In genomic region chr17:10702574-10702973, GRCh38 we compare ENCODE assay signal across 1 cellular context.
TF ChIP-seq lines count a peak whose summit lies in the region.

No MANE protein-coding gene starts in this region.

TF ChIP-seq in HCT116, 20 proteins besides CTCF, POLR2A, EP300 and RAD21 (continued from another document):
- TF ChIP-seq POLR2AphosphoS5 (IDR thresholded peaks at IDR 0.05; ENCODE audit: low read depth, low read length) = no peak
- no peak for TF ChIP-seq EZH2phosphoT487 (IDR thresholded peaks at IDR 0.05; ENCODE audit: borderline replicate concordance)
- TF ChIP-seq ZNF274 (IDR thresholded peaks at IDR 0.05; ENCODE audit: low read depth, low read length) = no peak
- TF ChIP-seq, protein P1, sequence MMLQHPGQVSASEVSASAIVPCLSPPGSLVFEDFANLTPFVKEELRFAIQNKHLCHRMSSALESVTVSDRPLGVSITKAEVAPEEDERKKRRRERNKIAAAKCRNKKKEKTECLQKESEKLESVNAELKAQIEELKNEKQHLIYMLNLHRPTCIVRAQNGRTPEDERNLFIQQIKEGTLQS (IDR thresholded peaks at IDR 0.05) = no peak
- TF ChIP-seq FOSL1 (IDR thresholded peaks at IDR 0.05; ENCODE audit: low read depth) = no peak
- no peak for TF ChIP-seq ELF1 (IDR thresholded peaks at IDR 0.05; ENCODE audit: borderline replicate concordance, low read depth)
- TF ChIP-seq SRF (IDR thresholded peaks at IDR 0.05; ENCODE audit: low read depth) = no peak
- TF ChIP-seq, protein P2, sequence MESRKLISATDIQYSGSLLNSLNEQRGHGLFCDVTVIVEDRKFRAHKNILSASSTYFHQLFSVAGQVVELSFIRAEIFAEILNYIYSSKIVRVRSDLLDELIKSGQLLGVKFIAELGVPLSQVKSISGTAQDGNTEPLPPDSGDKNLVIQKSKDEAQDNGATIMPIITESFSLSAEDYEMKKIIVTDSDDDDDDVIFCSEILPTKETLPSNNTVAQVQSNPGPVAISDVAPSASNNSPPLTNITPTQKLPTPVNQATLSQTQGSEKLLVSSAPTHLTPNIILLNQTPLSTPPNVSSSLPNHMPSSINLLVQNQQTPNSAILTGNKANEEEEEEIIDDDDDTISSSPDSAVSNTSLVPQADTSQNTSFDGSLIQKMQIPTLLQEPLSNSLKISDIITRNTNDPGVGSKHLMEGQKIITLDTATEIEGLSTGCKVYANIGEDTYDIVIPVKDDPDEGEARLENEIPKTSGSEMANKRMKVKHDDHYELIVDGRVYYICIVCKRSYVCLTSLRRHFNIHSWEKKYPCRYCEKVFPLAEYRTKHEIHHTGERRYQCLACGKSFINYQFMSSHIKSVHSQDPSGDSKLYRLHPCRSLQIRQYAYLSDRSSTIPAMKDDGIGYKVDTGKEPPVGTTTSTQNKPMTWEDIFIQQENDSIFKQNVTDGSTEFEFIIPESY (IDR thresholded peaks at IDR 0.05; ENCODE audit: extremely low read depth, insufficient replicate concordance, low read length) = no peak
- TF ChIP-seq ZFX (IDR thresholded peaks at IDR 0.05) = no peak
- no peak for TF ChIP-seq SP1 (IDR thresholded peaks at IDR 0.05; ENCODE audit: low read depth)
- TF ChIP-seq CEBPB (IDR thresholded peaks at IDR 0.05; ENCODE audit: low read depth) = no peak
- TF ChIP-seq, protein P3, sequence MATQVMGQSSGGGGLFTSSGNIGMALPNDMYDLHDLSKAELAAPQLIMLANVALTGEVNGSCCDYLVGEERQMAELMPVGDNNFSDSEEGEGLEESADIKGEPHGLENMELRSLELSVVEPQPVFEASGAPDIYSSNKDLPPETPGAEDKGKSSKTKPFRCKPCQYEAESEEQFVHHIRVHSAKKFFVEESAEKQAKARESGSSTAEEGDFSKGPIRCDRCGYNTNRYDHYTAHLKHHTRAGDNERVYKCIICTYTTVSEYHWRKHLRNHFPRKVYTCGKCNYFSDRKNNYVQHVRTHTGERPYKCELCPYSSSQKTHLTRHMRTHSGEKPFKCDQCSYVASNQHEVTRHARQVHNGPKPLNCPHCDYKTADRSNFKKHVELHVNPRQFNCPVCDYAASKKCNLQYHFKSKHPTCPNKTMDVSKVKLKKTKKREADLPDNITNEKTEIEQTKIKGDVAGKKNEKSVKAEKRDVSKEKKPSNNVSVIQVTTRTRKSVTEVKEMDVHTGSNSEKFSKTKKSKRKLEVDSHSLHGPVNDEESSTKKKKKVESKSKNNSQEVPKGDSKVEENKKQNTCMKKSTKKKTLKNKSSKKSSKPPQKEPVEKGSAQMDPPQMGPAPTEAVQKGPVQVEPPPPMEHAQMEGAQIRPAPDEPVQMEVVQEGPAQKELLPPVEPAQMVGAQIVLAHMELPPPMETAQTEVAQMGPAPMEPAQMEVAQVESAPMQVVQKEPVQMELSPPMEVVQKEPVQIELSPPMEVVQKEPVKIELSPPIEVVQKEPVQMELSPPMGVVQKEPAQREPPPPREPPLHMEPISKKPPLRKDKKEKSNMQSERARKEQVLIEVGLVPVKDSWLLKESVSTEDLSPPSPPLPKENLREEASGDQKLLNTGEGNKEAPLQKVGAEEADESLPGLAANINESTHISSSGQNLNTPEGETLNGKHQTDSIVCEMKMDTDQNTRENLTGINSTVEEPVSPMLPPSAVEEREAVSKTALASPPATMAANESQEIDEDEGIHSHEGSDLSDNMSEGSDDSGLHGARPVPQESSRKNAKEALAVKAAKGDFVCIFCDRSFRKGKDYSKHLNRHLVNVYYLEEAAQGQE (IDR thresholded peaks at IDR 0.05; ENCODE audit: low read depth) = no peak
- no peak for TF ChIP-seq SIN3A (IDR thresholded peaks at IDR 0.05; ENCODE audit: low read depth)
- no peak for TF ChIP-seq EZH2 (IDR thresholded peaks at IDR 0.05)
- TF ChIP-seq JUND (IDR thresholded peaks at IDR 0.05) = no peak
TF ChIP-seq in HCT116: peak in this region for 0.
